1 cellular context compared by ENCODE assay signal in genomic region chr4:138864961-138865720, GRCh38.
TF ChIP-seq lines count a peak whose summit lies in the region.

No MANE protein-coding gene starts in this region.

TF ChIP-seq in IMR-90, 13 proteins besides CTCF, POLR2A, EP300 and RAD21 (continued from another document):
- TF ChIP-seq USF2 (IDR thresholded peaks at IDR 0.05; ENCODE audit: low read depth, low read length) (no peak), ELK1 (IDR thresholded peaks at IDR 0.05; ENCODE audit: borderline replicate concordance, low read depth, low read length) (no peak), SMC3 (IDR thresholded peaks at IDR 0.05; ENCODE audit: low read depth, low read length) (no peak), CHD1 (IDR thresholded peaks at IDR 0.05; ENCODE audit: low read depth, low read length) (no peak), MAFK (IDR thresholded peaks at IDR 0.05; ENCODE audit: low read depth, low read length) (no peak), RFX5 (IDR thresholded peaks at IDR 0.05; ENCODE audit: low read depth, low read length) (no peak), FOS (IDR thresholded peaks at IDR 0.05; ENCODE audit: low read depth, low read length) (no peak)
